ENCODE assay signal across 29 cellular contexts in the genomic region with DNA sequence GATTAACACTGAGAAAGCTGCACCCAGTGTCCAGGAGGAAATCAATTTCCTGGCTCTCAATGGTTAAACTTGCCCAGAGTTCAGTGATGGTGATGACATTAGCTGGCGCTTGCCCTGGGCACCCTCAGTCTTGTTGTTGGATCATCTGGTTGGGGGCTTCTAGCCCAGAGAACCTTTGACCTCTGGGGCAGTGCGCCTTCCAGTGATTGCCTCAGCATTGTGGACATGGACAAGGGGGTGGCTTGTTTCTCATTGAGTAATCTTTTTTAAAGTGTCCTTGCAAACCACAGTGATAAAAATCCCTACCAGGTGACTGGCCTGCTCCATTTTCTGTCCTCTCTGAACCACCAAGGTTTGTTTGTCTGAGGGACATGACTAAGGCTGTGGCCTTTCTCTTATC.
"Had no signal": no experiment of that assay in that cellular context is flagged by ENCODE, and none has a peak within 500 bp of the region (broad histone marks: within the 10 kb centered on the region; RNA-seq: fewer than 3 reads in every experiment).

No MANE protein-coding gene starts in this region.

- FAIRE-seq: urothelium cell line had no signal

- ATAC-seq: stimulated activated effector memory CD8-positive, alpha-beta T cell treated with anti-CD3 and anti-CD28 coated beads, Interleukin-12 subunit alpha, Interleukin-12 subunit beta, amount 100 ng/mL, for 72 hours; stimulated activated memory B cell treated with anti-CD40 and anti-IgM and Interleukin-4, amounts not matched to agents 10 μg/mL and 1 μg/mL and 100 μg/mL, for 72 hours; stimulated activated naive B cell treated with anti-CD40 and anti-IgM and Interleukin-4, amounts not matched to agents 10 μg/mL and 1 μg/mL and 100 μg/mL, for 72 hours; stimulated activated naive CD8-positive, alpha-beta T cell treated with anti-CD3 and anti-CD28 coated beads, Interleukin-15, amount 100 ng/mL, for 72 hours; stimulated activated naive CD8-positive, alpha-beta T cell treated with anti-CD3 and anti-CD28 coated beads, Interleukin-15, Interleukin-2, amounts not matched to agents 100 U/mL and 50 U/mL, for 24 hours; upper lobe of right lung had no signal

- H3K36me3 ChIP-seq: stomach, suprapubic skin, thoracic aorta, thyroid gland, tibial artery, tibial nerve, transverse colon, upper lobe of left lung, upper lobe of right lung, uterus, vagina had no signal

- H3K4me1 Mint-ChIP-seq: stimulated activated memory B cell treated with anti-CD40 and anti-IgM and Interleukin-4, amounts not matched to agents 10 μg/mL and 1 μg/mL and 100 μg/mL, for 72 hours; stimulated activated naive B cell treated with anti-CD40 and anti-IgM and Interleukin-4, amounts not matched to agents 10 μg/mL and 1 μg/mL and 100 μg/mL, for 72 hours; stimulated activated naive CD8-positive, alpha-beta T cell treated with anti-CD3 and anti-CD28 coated beads, Interleukin-15, amount 100 ng/mL, for 72 hours had no signal

- H3K36me3 Mint-ChIP-seq: stimulated activated effector memory CD8-positive, alpha-beta T cell treated with anti-CD3 and anti-CD28 coated beads, Interleukin-12 subunit alpha, Interleukin-12 subunit beta, amount 100 ng/mL, for 72 hours; stimulated activated memory B cell treated with anti-CD40 and anti-IgM and Interleukin-4, amounts not matched to agents 10 μg/mL and 1 μg/mL and 100 μg/mL, for 72 hours; stimulated activated naive B cell treated with anti-CD40 and anti-IgM and Interleukin-4, amounts not matched to agents 10 μg/mL and 1 μg/mL and 100 μg/mL, for 72 hours; type B pancreatic cell had no signal

- H3K9me3 Mint-ChIP-seq: stimulated activated memory B cell treated with anti-CD40 and anti-IgM and Interleukin-4, amounts not matched to agents 10 μg/mL and 1 μg/mL and 100 μg/mL, for 72 hours; stimulated activated naive B cell treated with anti-CD40 and anti-IgM and Interleukin-4, amounts not matched to agents 10 μg/mL and 1 μg/mL and 100 μg/mL, for 72 hours; type B pancreatic cell had no signal

- DNase-seq: stimulated activated CD4-positive, alpha-beta T cell treated with anti-CD3 and anti-CD28 coated beads, Interleukin-2, amount 100 ng/mL, for 48 hours; stimulated activated CD4-positive, alpha-beta T cell treated with anti-CD3 and anti-CD28 coated beads, Interleukin-4, amount 100 ng/mL, for 1 hour; stimulated activated CD4-positive, alpha-beta T cell treated with anti-CD3 and anti-CD28 coated beads, Interleukin-4, amount 100 ng/mL, for 24 hours; stimulated activated CD4-positive, alpha-beta T cell treated with anti-CD3 and anti-CD28 coated beads, Interleukin-4, amount 100 ng/mL, for 4 hours; stimulated activated CD8-positive, alpha-beta memory T cell treated with anti-CD3 and anti-CD28 coated beads, Interleukin-4, amount 100 ng/mL, for 48 hours; stimulated activated naive B cell treated with anti-CD40 and anti-IgM and Interleukin-4, amounts not matched to agents 10 μg/mL and 1 μg/mL and 100 μg/mL, for 72 hours; stimulated activated naive CD4-positive, alpha-beta T cell; stimulated activated naive CD4-positive, alpha-beta T cell treated with Interleukin-2 at 50 U/mL for 16 hours; stimulated activated naive CD8-positive, alpha-beta T cell treated with anti-CD3 and anti-CD28 coated beads, Interleukin-15, amount 100 ng/mL, for 72 hours; stimulated activated naive CD8-positive, alpha-beta T cell treated with anti-CD3 and anti-CD28 coated beads, Interleukin-15, Interleukin-2, amounts not matched to agents 100 U/mL and 50 U/mL, for 24 hours; stomach; substantia nigra; testis; thyroid gland; tibial artery; transverse colon; trophoblast cell; upper lobe of left lung; upper lobe of right lung; uterus had no signal

- H3K4me3 ChIP-seq: stomach, suprapubic skin, testis, thoracic aorta, thyroid gland, tibial artery, tibial nerve, transverse colon, upper lobe of left lung, upper lobe of right lung, uterus, vagina had no signal

- H3K27ac Mint-ChIP-seq: stimulated activated effector memory CD8-positive, alpha-beta T cell treated with anti-CD3 and anti-CD28 coated beads, Interleukin-12 subunit alpha, Interleukin-12 subunit beta, amount 100 ng/mL, for 72 hours; stimulated activated memory B cell treated with anti-CD40 and anti-IgM and Interleukin-4, amounts not matched to agents 10 μg/mL and 1 μg/mL and 100 μg/mL, for 72 hours; stimulated activated naive B cell treated with anti-CD40 and anti-IgM and Interleukin-4, amounts not matched to agents 10 μg/mL and 1 μg/mL and 100 μg/mL, for 72 hours; stimulated activated naive CD8-positive, alpha-beta T cell treated with anti-CD3 and anti-CD28 coated beads, Interleukin-15, Interleukin-2, amounts not matched to agents 100 ng/mL and 50 ng/mL, for 24 hours; type B pancreatic cell had no signal

- H3K4me1 ChIP-seq: stomach, suprapubic skin, testis, thyroid gland, tibial artery, tibial nerve, transverse colon, upper lobe of left lung, upper lobe of right lung, uterus, vagina had no signal

- H3K4me3 Mint-ChIP-seq: stimulated activated effector memory CD8-positive, alpha-beta T cell treated with anti-CD3 and anti-CD28 coated beads, Interleukin-12 subunit alpha, Interleukin-12 subunit beta, amount 100 ng/mL, for 72 hours; stimulated activated memory B cell treated with anti-CD40 and anti-IgM and Interleukin-4, amounts not matched to agents 10 μg/mL and 1 μg/mL and 100 μg/mL, for 72 hours; stimulated activated naive B cell treated with anti-CD40 and anti-IgM and Interleukin-4, amounts not matched to agents 10 μg/mL and 1 μg/mL and 100 μg/mL, for 72 hours; stimulated activated naive CD8-positive, alpha-beta T cell treated with anti-CD3 and anti-CD28 coated beads, Interleukin-15, amount 100 ng/mL, for 72 hours; stimulated activated naive CD8-positive, alpha-beta T cell treated with anti-CD3 and anti-CD28 coated beads, Interleukin-15, Interleukin-2, amounts not matched to agents 100 ng/mL and 50 ng/mL, for 24 hours; type B pancreatic cell had no signal

- H3K27ac ChIP-seq: stomach, suprapubic skin, testis, thoracic aorta, thyroid gland, tibial artery, tibial nerve, transverse colon, upper lobe of left lung, upper lobe of right lung, uterus, vagina had no signal

- H3K27me3 ChIP-seq: stomach, suprapubic skin, testis, thyroid gland, tibial artery, tibial nerve, transverse colon, upper lobe of left lung, upper lobe of right lung, uterus, vagina had no signal

- H3K9me3 ChIP-seq: stomach, suprapubic skin, testis, thoracic aorta, thyroid gland, tibial artery, tibial nerve, transverse colon, upper lobe of left lung, upper lobe of right lung, uterus, vagina had no signal

- H3K27me3 Mint-ChIP-seq: stimulated activated memory B cell treated with anti-CD40 and anti-IgM and Interleukin-4, amounts not matched to agents 10 μg/mL and 1 μg/mL and 100 μg/mL, for 72 hours; stimulated activated naive B cell treated with anti-CD40 and anti-IgM and Interleukin-4, amounts not matched to agents 10 μg/mL and 1 μg/mL and 100 μg/mL, for 72 hours; stimulated activated naive CD8-positive, alpha-beta T cell treated with anti-CD3 and anti-CD28 coated beads, Interleukin-15, amount 100 ng/mL, for 72 hours; stimulated activated naive CD8-positive, alpha-beta T cell treated with anti-CD3 and anti-CD28 coated beads, Interleukin-15, Interleukin-2, amounts not matched to agents 100 ng/mL and 50 ng/mL, for 24 hours; type B pancreatic cell had no signal
